15 cellular contexts compared by ENCODE assay signal in the genomic region with DNA sequence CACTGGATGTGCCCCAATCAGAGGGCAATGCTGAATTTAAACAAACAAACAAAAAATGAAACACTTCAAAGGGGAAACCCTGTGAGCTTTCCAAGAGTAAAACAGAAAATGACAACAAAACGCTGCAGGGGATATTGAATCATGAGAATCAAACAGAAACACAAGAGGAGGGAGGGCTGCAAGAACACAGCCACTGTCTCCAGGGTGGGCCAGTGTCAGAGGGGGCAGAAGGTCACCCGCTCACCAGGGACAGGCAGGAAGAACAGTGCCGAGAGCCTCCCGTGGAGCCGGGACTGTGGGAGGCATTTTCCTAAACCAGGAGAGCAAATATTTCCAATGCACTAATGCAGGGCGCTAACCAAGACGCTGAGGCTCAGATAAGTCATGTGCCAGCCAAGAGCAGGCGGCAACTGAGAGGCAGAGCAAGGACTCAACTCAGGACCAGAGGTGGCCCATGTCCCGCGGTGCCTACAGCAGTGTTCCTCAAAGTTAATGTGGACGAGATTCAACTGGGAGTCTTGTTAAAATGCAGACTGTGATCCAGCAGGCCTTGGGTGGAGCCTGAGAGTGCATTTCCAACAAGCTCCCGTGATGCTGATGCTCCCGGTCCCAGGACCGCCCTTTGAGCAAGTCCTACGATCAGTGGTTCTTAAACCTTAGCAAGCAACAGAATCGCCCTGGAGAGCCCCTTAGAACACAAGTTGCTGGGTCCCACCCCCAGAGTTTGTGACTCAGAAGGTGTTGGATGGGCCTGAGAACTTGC.
DNase-seq lines count a peak whose midpoint lies in the region; ATAC-seq and TF ChIP-seq lines count a peak whose summit lies in the region.
"Had no signal": no experiment of that assay in that cellular context is flagged by ENCODE, and none has a peak within 500 bp of the region (broad histone marks: within the 10 kb centered on the region; RNA-seq: fewer than 3 reads in every experiment).

No MANE protein-coding gene starts in this region.

- POLR2A ChIA-PET in HEK293 (lab: Yijun Ruan, JAX), result no interaction called here
- POLR2A ChIA-PET in activated CD4-positive, alpha-beta T cell treated with anti-CD3 and anti-CD28 coated beads for 36 hours (lab: Charles Lee), result no interaction called here

- H3K4me1 Mint-ChIP-seq in brain (peaks cover 56% of the 10 kb centered on the region), glutamatergic neuron (ENCODE audit: low read depth, unreplicated experiment) (peaks cover 26% of the 10 kb centered on the region)
- H3K4me1 Mint-ChIP-seq in activated CD4-positive, alpha-beta T cell treated with anti-CD3 and anti-CD28 coated beads for 36 hours, result no peaks in the 10 kb centered on the region

- H3K4me3 Mint-ChIP-seq in brain (peak overlapping the region in 3 of 5 experiments; percentile 1 to 43 (median 34)), glutamatergic neuron (ENCODE audit: unreplicated experiment) (peak overlapping the region; percentile 7)
- no peak overlapping the region for H3K4me3 Mint-ChIP-seq in activated CD4-positive, alpha-beta T cell treated with anti-CD3 and anti-CD28 coated beads for 36 hours
- H3K4me3 Mint-ChIP-seq: activated CD8-positive, alpha-beta T cell treated with anti-CD3 and anti-CD28 coated beads for 36 hours had no signal

- no peaks in the 10 kb centered on the region for H3K9me3 Mint-ChIP-seq in brain
- H3K9me3 Mint-ChIP-seq in glutamatergic neuron (ENCODE audit: unreplicated experiment), result no peaks in the 10 kb centered on the region
- H3K9me3 Mint-ChIP-seq in activated CD4-positive, alpha-beta T cell treated with anti-CD3 and anti-CD28 coated beads for 36 hours (ENCODE audit: low read depth), result no peaks in the 10 kb centered on the region
- H3K9me3 Mint-ChIP-seq: activated CD8-positive, alpha-beta T cell treated with anti-CD3 and anti-CD28 coated beads for 36 hours had no signal

- no peaks in the 10 kb centered on the region for H3K27me3 ChIP-seq in skeletal muscle tissue (ENCODE audit: control insufficient read depth in 3 of 3, insufficient read depth in 3 of 3, low read length in 3 of 3)

- no peaks in the 10 kb centered on the region for H3K4me1 ChIP-seq in HEK293 (ENCODE audit: control insufficient read depth, insufficient read depth, low read length)
- peaks cover 10 to 13% (median 11%) of the 10 kb centered on the region in 3 donors for H3K4me1 ChIP-seq in skeletal muscle tissue (ENCODE audit: control insufficient read depth in 3 of 3, insufficient read depth in 3 of 3, low read length in 3 of 3)

- CTCF ChIA-PET in HEK293 (lab: Yijun Ruan, JAX), result no interaction called here
- CTCF ChIA-PET in activated CD4-positive, alpha-beta T cell treated with anti-CD3 and anti-CD28 coated beads for 36 hours (lab: Charles Lee), result no interaction called here

- H3K27ac ChIP-seq in HEK293 (ENCODE audit: extremely low read depth, low read depth, low read length) (no peak overlapping the region), skeletal muscle tissue (ENCODE audit: low read depth, low read length) (peak overlapping the region; percentile 39)
- H3K27ac ChIP-seq: KMS-11, SK-N-MC had no signal

- no peak overlapping the region for H3K9ac ChIP-seq in skeletal muscle tissue (ENCODE audit: low read depth in 1 of 3, low read length in 3 of 3)
- H3K9ac ChIP-seq: KMS-11 had no signal

- no peak for ATAC-seq in activated CD4-positive, alpha-beta T cell treated with anti-CD3 and anti-CD28 coated beads for 36 hours
- ATAC-seq: activated CD8-positive, alpha-beta T cell treated with anti-CD3 and anti-CD28 coated beads for 36 hours had no signal

- peak overlapping the region in 4 of 5 experiments; percentile 67 to 90 (median 79) for H3K27ac Mint-ChIP-seq in brain
- H3K27ac Mint-ChIP-seq in glutamatergic neuron (ENCODE audit: unreplicated experiment), result no peak overlapping the region
- no peak overlapping the region for H3K27ac Mint-ChIP-seq in activated CD4-positive, alpha-beta T cell treated with anti-CD3 and anti-CD28 coated beads for 36 hours
- H3K27ac Mint-ChIP-seq: activated CD8-positive, alpha-beta T cell treated with anti-CD3 and anti-CD28 coated beads for 36 hours; progenitor cell of endocrine pancreas had no signal

- H3K27me3 Mint-ChIP-seq in brain, result no peaks in the 10 kb centered on the region
- H3K27me3 Mint-ChIP-seq in glutamatergic neuron (ENCODE audit: unreplicated experiment), result peaks cover 6% of the 10 kb centered on the region
- no peaks in the 10 kb centered on the region for H3K27me3 Mint-ChIP-seq in activated CD4-positive, alpha-beta T cell treated with anti-CD3 and anti-CD28 coated beads for 36 hours
- H3K27me3 Mint-ChIP-seq: progenitor cell of endocrine pancreas had no signal

- no peaks in the 10 kb centered on the region for H3K36me3 ChIP-seq in HEK293 (ENCODE audit: control insufficient read depth in 2 of 2, insufficient read depth in 1 of 2, low read length in 2 of 2)
- H3K36me3 ChIP-seq in skeletal muscle tissue (ENCODE audit: control insufficient read depth in 3 of 3, insufficient read depth in 3 of 3, low read length in 3 of 3), result no peaks in the 10 kb centered on the region

- H3K36me3 Mint-ChIP-seq in brain, result no peaks in the 10 kb centered on the region
- no peaks in the 10 kb centered on the region for H3K36me3 Mint-ChIP-seq in glutamatergic neuron (ENCODE audit: unreplicated experiment)
- no peaks in the 10 kb centered on the region for H3K36me3 Mint-ChIP-seq in activated CD4-positive, alpha-beta T cell treated with anti-CD3 and anti-CD28 coated beads for 36 hours (ENCODE audit: low read depth)

- TF ChIP-seq CTCF in HEK293 (tag by site-specific recombination; IDR thresholded peaks at IDR 0.05) (no peak), brain (conservative IDR thresholded peaks at IDR 0.05) (no peak), glutamatergic neuron (IDR thresholded peaks at IDR 0.05; ENCODE audit: partially characterized antibody, unreplicated experiment) (no peak)

- H3K9me3 ChIP-seq in HEK293 (ENCODE audit: control insufficient read depth, insufficient read depth, low read depth, low read length) (no peaks in the 10 kb centered on the region), skeletal muscle tissue (ENCODE audit: control insufficient read depth in 3 of 3, low read length in 3 of 3) (no peaks in the 10 kb centered on the region)

- DNase-seq in glutamatergic neuron (no peak), SHP77 treated with DMSO at 0.1 percent for 48 hours (lab: John Stamatoyannopoulos, UW) (no peak), H4 (ENCODE audit: low spot score) (no peak)
- DNase-seq in stimulated activated CD8-positive, alpha-beta memory T cell treated with anti-CD3 and anti-CD28 coated beads, Interleukin-4, amount 100 ng/mL, for 48 hours, result no peak
- DNase-seq in activated CD4-positive, alpha-beta T cell treated with anti-CD3 and anti-CD28 coated beads for 36 hours, result no peak
- DNase-seq: activated CD8-positive, alpha-beta T cell treated with anti-CD3 and anti-CD28 coated beads for 36 hours; AML-193; aorta; trophoblast cell had no signal

- H3K4me3 ChIP-seq in HEK293 (ENCODE audit: low read depth, low read length), result no peak overlapping the region
- no peak overlapping the region for H3K4me3 ChIP-seq in skeletal muscle tissue (ENCODE audit: low read length in 3 of 3)
- H3K4me3 ChIP-seq: SK-N-MC had no signal

- intact Hi-C loops in activated CD4-positive, alpha-beta T cell treated with anti-CD3 and anti-CD28 coated beads for 36 hours (cut with DNase I, micrococcal nuclease), result no loop called here

TF ChIP-seq in HEK293, 187 proteins besides CTCF, POLR2A, EP300 and RAD21:
- TF ChIP-seq ZIC2 (tag by site-specific recombination; IDR thresholded peaks at IDR 0.05) (peak; percentile 61), ZNF624 (tag by site-specific recombination; IDR thresholded peaks at IDR 0.05) (no peak)

Comparison
In these comparisons a context has a peak if more than half of its experiments do, and no peak if none do; other contexts are left out.
1. H3K27ac Mint-ChIP-seq: peak in brain (4 of 5); none in glutamatergic neuron (single experiment) and activated CD4-positive, alpha-beta T cell treated with anti-CD3 and anti-CD28 coated beads for 36 hours (single experiment).